Comparison of ENCODE assay signal across 4 cellular contexts in the genomic region with DNA sequence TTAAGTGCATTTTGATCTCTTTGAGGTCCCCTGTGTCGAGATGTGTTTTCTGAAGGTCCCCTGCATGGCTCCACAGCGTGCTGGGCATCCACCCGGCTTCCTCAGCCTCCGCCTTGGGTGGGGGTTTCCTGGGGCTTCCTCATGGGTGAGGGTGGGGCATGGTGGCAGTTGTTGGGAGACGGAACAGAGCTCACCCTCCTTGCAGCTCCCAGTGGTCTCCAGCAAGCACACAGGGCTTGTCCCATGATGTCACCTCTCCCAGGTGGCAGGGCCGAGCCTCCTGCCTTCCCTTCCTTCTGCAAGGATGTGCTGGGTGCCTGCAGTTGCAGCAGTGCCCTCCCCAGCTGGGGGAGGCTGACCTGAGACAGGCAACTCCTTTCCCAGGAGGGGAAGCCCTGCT. TPM values are rescaled to one million over a fixed set of nuclear protein-coding genes. Genes with fewer than 3 reads are reported as not detected.
"Had no signal": no experiment of that assay in that cellular context is flagged by ENCODE, and none has a peak within 500 bp of the region (broad histone marks: within the 10 kb centered on the region; RNA-seq: fewer than 3 reads in every experiment).

No MANE protein-coding gene starts in this region.

RNA-seq across cellular contexts. Expression of gene KCNJ18, which starts 13.4 kb away (rescaled TPM):
- total RNA-seq: M059J, Peyer's patch, Right ventricle myocardium superior, SJSA1 had no signal
